24 cellular contexts compared by ENCODE assay signal in the genomic region with DNA sequence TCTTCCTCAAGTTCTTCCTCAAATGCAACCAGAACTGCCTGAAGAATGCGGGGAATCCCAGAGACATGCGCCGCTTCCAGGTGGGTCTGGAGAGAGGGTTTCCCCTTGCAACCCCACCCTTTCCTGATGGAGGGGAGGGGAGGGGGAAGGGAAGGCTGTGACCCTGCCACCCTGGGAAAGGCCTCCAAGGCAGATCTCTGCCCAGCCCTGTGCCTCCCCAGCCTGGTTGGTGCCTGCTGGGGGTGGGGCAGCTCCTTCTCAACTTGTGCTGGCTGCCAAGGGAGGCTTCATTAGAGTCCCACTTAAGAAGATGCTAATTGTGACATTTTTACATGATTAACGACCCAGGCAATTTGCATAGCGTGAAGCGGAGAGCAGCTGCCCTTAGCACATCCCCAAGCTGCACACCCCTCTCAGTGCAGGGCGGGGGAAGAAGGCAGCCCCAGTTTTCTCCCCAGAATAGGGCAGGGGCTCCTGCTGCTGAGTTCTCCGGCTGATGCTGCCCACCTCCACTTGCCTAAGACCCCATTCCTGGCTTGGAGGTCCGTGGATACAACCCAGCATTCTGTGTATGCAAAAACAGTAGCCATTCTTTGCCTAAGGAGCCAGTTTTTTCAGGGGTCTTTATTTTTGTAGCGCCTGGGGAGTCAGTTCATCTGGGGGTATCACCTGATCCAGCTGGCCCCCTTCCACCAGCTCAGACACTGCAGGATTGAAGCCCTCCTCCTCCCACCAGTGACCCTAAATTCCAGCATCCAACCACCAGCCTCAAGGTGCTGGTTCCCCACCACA. TPM values are rescaled to one million over a fixed set of nuclear protein-coding genes. Genes with fewer than 3 reads are reported as not detected.
DNase-seq lines count a peak whose midpoint lies in the region; ATAC-seq, FAIRE-seq and TF ChIP-seq lines count a peak whose summit lies in the region.
"Had no signal": no experiment of that assay in that cellular context is flagged by ENCODE, and none has a peak within 500 bp of the region (broad histone marks: within the 10 kb centered on the region; RNA-seq: fewer than 3 reads in every experiment).

No MANE protein-coding gene starts in this region.

- no peak overlapping the region for H3K56ac ChIP-seq in H1 (replicated peaks; ENCODE audit: insufficient read length, low read depth, low read length)

- H3K36me3 Mint-ChIP-seq in activated CD4-positive, alpha-beta memory T cell treated with anti-CD3 and anti-CD28 coated beads, Interleukin-2, amount 10 ng/mL, durations not matched to agents 7 days and 5 days (ENCODE audit: low read depth): no peaks in the 10 kb centered on the region
- no peaks in the 10 kb centered on the region for H3K36me3 Mint-ChIP-seq in activated CD4-positive, alpha-beta memory T cell treated with anti-CD3 and anti-CD28 coated beads for 36 hours
- H3K36me3 Mint-ChIP-seq: activated naive CD8-positive, alpha-beta T cell treated with anti-CD3 and anti-CD28 coated beads, Interleukin-2, amount 10 ng/mL, durations not matched to agents 7 days and 5 days; natural killer cell treated with Interleukin-12 subunit alpha and Interleukin-12 subunit beta and Interleukin-15 and Interleukin-18, amount 100 ng/mL, for 72 hours; stimulated activated effector memory CD8-positive, alpha-beta T cell treated with anti-CD3 and anti-CD28 coated beads, Interleukin-12 subunit alpha, Interleukin-12 subunit beta, amount 100 ng/mL, for 72 hours had no signal

- CTCF ChIA-PET in activated CD4-positive, alpha-beta memory T cell treated with anti-CD3 and anti-CD28 coated beads, Interleukin-2, amount 10 ng/mL, durations not matched to agents 7 days and 5 days (lab: Charles Lee): no interaction called here
- CTCF ChIA-PET in activated CD4-positive, alpha-beta memory T cell treated with anti-CD3 and anti-CD28 coated beads for 36 hours (lab: Charles Lee): interaction anchor here (0.6 kb wide), 1 partner anchor 28 kb away, joined by 3 read pairs; no protein-coding TSS in a partner anchor
- CTCF ChIA-PET in H1 (lab: Charles Lee; ENCODE audit: partially characterized antibody) (interaction anchor here (0.9 to 9.0 kb wide), 5 partner anchors 10 to 58 kb away, joined by 3 to 151 read pairs (median 3); a partner anchor contains a TSS), GM10248 (lab: Yijun Ruan, JAX) (no interaction called here)

- DNase-seq in activated CD4-positive, alpha-beta memory T cell treated with anti-CD3 and anti-CD28 coated beads, Interleukin-2, amount 10 ng/mL, durations not matched to agents 7 days and 5 days: peak; percentile 12
- DNase-seq in activated CD4-positive, alpha-beta memory T cell treated with anti-CD3 and anti-CD28 coated beads for 36 hours: no peak
- peak; percentile 33 to 73 for DNase-seq in H1 (ENCODE audit: low read depth in 1 of 2, low spot score in 2 of 2)
- peak; percentile 59 for DNase-seq in spleen
- no peak for DNase-seq in esophagus squamous epithelium (lab: John Stamatoyannopoulos, UW)
- DNase-seq in GM10248 (ENCODE audit: extremely low spot score): no peak
- DNase-seq: activated CD4-positive, alpha-beta T cell treated with anti-CD3 and anti-CD28 coated beads, Interleukin-2, amount 50 U/mL, for 4 hours; activated naive CD8-positive, alpha-beta T cell treated with anti-CD3 and anti-CD28 coated beads, Interleukin-2, amount 10 ng/mL, durations not matched to agents 7 days and 5 days; effector CD8-positive, alpha-beta T cell; midbrain; NCI-H1417 treated with DMSO at 0.1 percent for 48 hours; NK-92 treated with Interleukin-12 subunit alpha and Interleukin-12 subunit beta, amount 100 ng/mL, for 24 hours; T-helper 2 cell had no signal

- H3K14ac ChIP-seq in H1 (ENCODE audit: insufficient read length): no peak overlapping the region

- H3K4me1 ChIP-seq in HUES64 (ENCODE audit: insufficient read depth, low read length) (peaks cover 11% of the 10 kb centered on the region; the same call in 1 of the 2 replicates), H1 (replicated peaks in 1 of 4; ENCODE audit: control insufficient read depth in 3 of 4, insufficient read depth in 4 of 4, low read length in 3 of 4) (peaks cover 2 to 38% (median 25%) of the 10 kb centered on the region in 4 experiments), spleen (peaks cover 13 to 52% (median 35%) of the 10 kb centered on the region in 6 donors), esophagus squamous epithelium (peaks cover 20 to 37% (median 20%) of the 10 kb centered on the region in 3 donors)
- H3K4me1 ChIP-seq: HAP-1 had no signal

- H4K5ac ChIP-seq in H1 (ENCODE audit: insufficient read length, low read depth, low read length): no peak overlapping the region

- H3K9me3 Mint-ChIP-seq in activated CD4-positive, alpha-beta memory T cell treated with anti-CD3 and anti-CD28 coated beads, Interleukin-2, amount 10 ng/mL, durations not matched to agents 7 days and 5 days: no peaks in the 10 kb centered on the region
- H3K9me3 Mint-ChIP-seq in activated CD4-positive, alpha-beta memory T cell treated with anti-CD3 and anti-CD28 coated beads for 36 hours: no peaks in the 10 kb centered on the region
- H3K9me3 Mint-ChIP-seq: activated naive CD8-positive, alpha-beta T cell treated with anti-CD3 and anti-CD28 coated beads, Interleukin-2, amount 10 ng/mL, durations not matched to agents 7 days and 5 days; natural killer cell treated with Interleukin-12 subunit alpha and Interleukin-12 subunit beta and Interleukin-15 and Interleukin-18, amount 100 ng/mL, for 72 hours; stimulated activated effector memory CD8-positive, alpha-beta T cell treated with anti-CD3 and anti-CD28 coated beads, Interleukin-12 subunit alpha, Interleukin-12 subunit beta, amount 100 ng/mL, for 72 hours had no signal

- TF ChIP-seq POLR2A in H1 (IDR thresholded peaks at IDR 0.05; ENCODE audit: control extremely low read depth in 1 of 2, low read depth in 2 of 2, low read length in 2 of 2) (no peak), spleen (IDR thresholded peaks at IDR 0.05) (no peak), esophagus squamous epithelium (IDR thresholded peaks at IDR 0.05) (no peak)

- ATAC-seq in GM18498 (IDR thresholded peaks at IDR 0.05; ENCODE audit: unreplicated experiment): no peak
- ATAC-seq: natural killer cell treated with Interleukin-12 subunit alpha and Interleukin-12 subunit beta and Interleukin-15 and Interleukin-18, amount 100 ng/mL, for 72 hours; sciatic nerve; stimulated activated effector memory CD8-positive, alpha-beta T cell treated with anti-CD3 and anti-CD28 coated beads, Interleukin-12 subunit alpha, Interleukin-12 subunit beta, amount 100 ng/mL, for 72 hours had no signal

- H2BK120ac ChIP-seq in H1 (replicated peaks; ENCODE audit: low read depth, low read length): no peak overlapping the region

- no peak for TF ChIP-seq RAD21 in H1 (IDR thresholded peaks at IDR 0.05 in 1 of 2, conservative IDR thresholded peaks at IDR 0.05 in 1 of 2; ENCODE audit: low read depth in 2 of 2, low read length in 2 of 2)

- H2BK5ac ChIP-seq in H1 (ENCODE audit: low read depth, low read length): no peak overlapping the region

- H2BK12ac ChIP-seq in H1 (ENCODE audit: low read depth, low read length): peak overlapping the region; percentile 60; the same call in 1 of the 2 replicates

- no peak overlapping the region; the same call in 1 of the 2 replicates for H3K18ac ChIP-seq in H1 (ENCODE audit: extremely low read depth, low read length)

- TF ChIP-seq CTCF in H1 (IDR thresholded peaks at IDR 0.05; ENCODE audit: control extremely low read depth in 1 of 3, insufficient read depth in 1 of 3, low read depth in 1 of 3, low read length in 3 of 3) (no peak), spleen (IDR thresholded peaks at IDR 0.05 in 8 of 11, conservative IDR thresholded peaks at IDR 0.05 in 3 of 11) (no peak), esophagus squamous epithelium (IDR thresholded peaks at IDR 0.05) (no peak), GM10248 (IDR thresholded peaks at IDR 0.05; ENCODE audit: control extremely low read depth, extremely low read depth, low read depth, missing control alignments) (no peak)

- no peak for FAIRE-seq in H1 (lab: Jason Lieb, UNC)

- H3K27me3 ChIP-seq in HUES64 (ENCODE audit: insufficient read depth, low read length) (peaks cover 94% of the 10 kb centered on the region), H1 (replicated peaks in 1 of 4; ENCODE audit: control insufficient read depth in 3 of 4, extremely low read depth in 1 of 4, insufficient read depth in 3 of 4, low read length in 3 of 4) (peaks cover 39 to 78% (median 61%) of the 10 kb centered on the region in 4 experiments), spleen (replicated peaks in 1 of 7) (peaks cover 0 to 56% (median 19%) of the 10 kb centered on the region in 7 donors), esophagus squamous epithelium (peaks cover 0 to 44% (median 0%) of the 10 kb centered on the region in 4 donors)

- no peaks in the 10 kb centered on the region for H3K9me3 ChIP-seq in HUES64 (ENCODE audit: insufficient read depth, low read depth, low read length)
- H3K9me3 ChIP-seq in H1 (ENCODE audit: insufficient read depth in 2 of 2, low read depth in 1 of 2, low read length in 1 of 2): no peaks in the 10 kb centered on the region
- H3K9me3 ChIP-seq in spleen: no peaks in the 10 kb centered on the region
- H3K9me3 ChIP-seq in esophagus squamous epithelium: no peaks in the 10 kb centered on the region
- H3K9me3 ChIP-seq: esophagus muscularis mucosa, HAP-1 had no signal

- H3K4ac ChIP-seq in H1 (replicated peaks; ENCODE audit: insufficient read length, low read depth, low read length): no peak overlapping the region

- no peaks in the 10 kb centered on the region for H3K79me1 ChIP-seq in H1 (ENCODE audit: low read depth, low read length)

- H3K36me3 ChIP-seq in HUES64 (ENCODE audit: insufficient read depth, low read length) (no peaks in the 10 kb centered on the region), H1 (ENCODE audit: control insufficient read depth in 2 of 4, insufficient read depth in 4 of 4, low read length in 3 of 4) (peaks cover 0 to 3% (median 0%) of the 10 kb centered on the region in 4 experiments; a peak in 1 of 8 replicates), spleen (no peaks in the 10 kb centered on the region), esophagus squamous epithelium (no peaks in the 10 kb centered on the region)
- H3K36me3 ChIP-seq: esophagus muscularis mucosa, HAP-1 had no signal

- H3K4me3 ChIP-seq in HUES64 (ENCODE audit: low read length) (peak overlapping the region; percentile 21; the same call in 1 of the 2 replicates), H1 (ENCODE audit: extremely low read depth in 1 of 4, insufficient read depth in 2 of 4, low read depth in 3 of 4, low read length in 4 of 4) (peak overlapping the region in 3 of 4 experiments; percentile 22 to 62 (median 38); a peak in 6 of 8 replicates), spleen (no peak overlapping the region), esophagus squamous epithelium (no peak overlapping the region)
- H3K4me3 ChIP-seq: esophagus muscularis mucosa, HAP-1, SK-N-MC had no signal

- H3K4me1 Mint-ChIP-seq in activated CD4-positive, alpha-beta memory T cell treated with anti-CD3 and anti-CD28 coated beads, Interleukin-2, amount 10 ng/mL, durations not matched to agents 7 days and 5 days: peaks cover 24% of the 10 kb centered on the region
- peaks cover 33% of the 10 kb centered on the region for H3K4me1 Mint-ChIP-seq in activated CD4-positive, alpha-beta memory T cell treated with anti-CD3 and anti-CD28 coated beads for 36 hours (ENCODE audit: low read depth)

- H3K9ac ChIP-seq in HUES64 (ENCODE audit: low read depth, low read length) (no peak overlapping the region), H1 (replicated peaks in 1 of 4; ENCODE audit: extremely low read depth in 1 of 4, low read depth in 3 of 4, low read length in 3 of 4) (no peak overlapping the region)

- H4K20me1 ChIP-seq in H1 (replicated peaks in 1 of 2; ENCODE audit: control insufficient read depth in 1 of 2, insufficient read depth in 2 of 2, low read length in 2 of 2): peaks cover 2% of the 10 kb centered on the region in 2 experiments

- no peak for TF ChIP-seq EP300 in H1 (IDR thresholded peaks at IDR 0.05; ENCODE audit: borderline replicate concordance in 1 of 2, low read depth in 2 of 2, low read length in 2 of 2)

- no peaks in the 10 kb centered on the region for H3K79me2 ChIP-seq in H1 (ENCODE audit: control insufficient read depth in 1 of 2, insufficient read depth in 2 of 2, low read length in 2 of 2)

- H3K4me3 Mint-ChIP-seq in activated CD4-positive, alpha-beta memory T cell treated with anti-CD3 and anti-CD28 coated beads, Interleukin-2, amount 10 ng/mL, durations not matched to agents 7 days and 5 days: no peak overlapping the region
- no peak overlapping the region for H3K4me3 Mint-ChIP-seq in activated CD4-positive, alpha-beta memory T cell treated with anti-CD3 and anti-CD28 coated beads for 36 hours
- H3K4me3 Mint-ChIP-seq: activated naive CD8-positive, alpha-beta T cell treated with anti-CD3 and anti-CD28 coated beads, Interleukin-2, amount 10 ng/mL, durations not matched to agents 7 days and 5 days; natural killer cell treated with Interleukin-12 subunit alpha and Interleukin-12 subunit beta and Interleukin-15 and Interleukin-18, amount 100 ng/mL, for 72 hours; stimulated activated effector memory CD8-positive, alpha-beta T cell treated with anti-CD3 and anti-CD28 coated beads, Interleukin-12 subunit alpha, Interleukin-12 subunit beta, amount 100 ng/mL, for 72 hours had no signal

- H2BK15ac ChIP-seq in H1 (ENCODE audit: low read length): no peak overlapping the region

- H3K27ac ChIP-seq in HUES64 (ENCODE audit: low read depth, low read length) (no peak overlapping the region), H1 (ENCODE audit: low read depth, low read length) (no peak overlapping the region), spleen (no peak overlapping the region), esophagus squamous epithelium (no peak overlapping the region)
- H3K27ac ChIP-seq: esophagus muscularis mucosa, SK-N-MC, VCaP had no signal

- POLR2A ChIA-PET in activated CD4-positive, alpha-beta memory T cell treated with anti-CD3 and anti-CD28 coated beads, Interleukin-2, amount 10 ng/mL, durations not matched to agents 7 days and 5 days (lab: Charles Lee): no interaction called here
- POLR2A ChIA-PET in activated CD4-positive, alpha-beta memory T cell treated with anti-CD3 and anti-CD28 coated beads for 36 hours (lab: Charles Lee): interaction anchor here (0.8 kb wide), 1 partner anchor 19 kb away, joined by 3 read pairs; no protein-coding TSS in a partner anchor
- POLR2A ChIA-PET in H1 (lab: Charles Lee; ENCODE audit: partially characterized antibody) (interaction anchor here (1.4 to 1.8 kb wide), 2 partner anchors 42 to 55 kb away, joined by 4 to 6 read pairs; no protein-coding TSS in a partner anchor), GM10248 (lab: Yijun Ruan, JAX) (no interaction called here)

- no peak overlapping the region for H3K23ac ChIP-seq in H1 (ENCODE audit: insufficient read length)

- 5% methylated on average over 8 of the region's 10 CpGs for WGBS in HUES64
- 11% methylated on average over 9 of the region's 10 CpGs; no CpG with 5 or more reads in 1 of the 2 experiments for WGBS in H1 (ENCODE audit: extremely low coverage in 1 of 2, insufficient coverage in 1 of 2, insufficient read length in 1 of 2, insufficient replicate concordance in 2 of 2, low coverage in 1 of 2, low lambda C conversion rate in 2 of 2, missing lambda C conversion rate in 1 of 2), 2 experiments
- 56 to 74% (median 64%) methylated on average over 10 of the region's 10 CpGs for WGBS in spleen, 5 donors
- WGBS in esophagus squamous epithelium, 2 donors: 65% methylated on average over 7 to 9 of the region's 10 CpGs

- H3K27ac Mint-ChIP-seq in activated CD4-positive, alpha-beta memory T cell treated with anti-CD3 and anti-CD28 coated beads, Interleukin-2, amount 10 ng/mL, durations not matched to agents 7 days and 5 days: no peak overlapping the region
- no peak overlapping the region for H3K27ac Mint-ChIP-seq in activated CD4-positive, alpha-beta memory T cell treated with anti-CD3 and anti-CD28 coated beads for 36 hours
- H3K27ac Mint-ChIP-seq: activated naive CD8-positive, alpha-beta T cell treated with anti-CD3 and anti-CD28 coated beads, Interleukin-2, amount 10 ng/mL, durations not matched to agents 7 days and 5 days; CD14-positive monocyte; natural killer cell treated with Interleukin-12 subunit alpha and Interleukin-12 subunit beta and Interleukin-15 and Interleukin-18, amount 100 ng/mL, for 72 hours; stimulated activated effector memory CD8-positive, alpha-beta T cell treated with anti-CD3 and anti-CD28 coated beads, Interleukin-12 subunit alpha, Interleukin-12 subunit beta, amount 100 ng/mL, for 72 hours had no signal

- peaks cover 20% of the 10 kb centered on the region; the same call in 1 of the 2 replicates for H3K23me2 ChIP-seq in H1 (ENCODE audit: low read depth, low read length)

- intact Hi-C loops in activated CD4-positive, alpha-beta memory T cell treated with anti-CD3 and anti-CD28 coated beads for 36 hours (cut with micrococcal nuclease): no loop called here
- intact Hi-C loops in spleen (cut with DNase I; ENCODE audit: low total_unique reads) (no loop called here), esophagus squamous epithelium (cut with DNase I) (no loop called here)

- H3K4me2 ChIP-seq in H1 (ENCODE audit: insufficient read depth in 1 of 2, low read depth in 2 of 2, low read length in 2 of 2): peak overlapping the region; percentile 78 to 96

- H2BK20ac ChIP-seq in H1 (ENCODE audit: low read length): no peak overlapping the region

- H2AK5ac ChIP-seq in H1 (ENCODE audit: low read depth, low read length): no peak overlapping the region

- H2AFZ ChIP-seq in H1 (ENCODE audit: low read length): no peak overlapping the region

- no peak overlapping the region for H4K91ac ChIP-seq in H1 (replicated peaks; ENCODE audit: insufficient read length, low read length)

- peaks cover 46% of the 10 kb centered on the region for H3K27me3 Mint-ChIP-seq in activated CD4-positive, alpha-beta memory T cell treated with anti-CD3 and anti-CD28 coated beads, Interleukin-2, amount 10 ng/mL, durations not matched to agents 7 days and 5 days
- H3K27me3 Mint-ChIP-seq in activated CD4-positive, alpha-beta memory T cell treated with anti-CD3 and anti-CD28 coated beads for 36 hours: peaks cover 21% of the 10 kb centered on the region

- H4K8ac ChIP-seq in H1 (ENCODE audit: extremely low read depth, insufficient read depth, low read length): no peak overlapping the region; the same call in 1 of the 2 replicates

RNA-seq across cellular contexts. Expression of a gene that starts 51.7 kb away (rescaled TPM):
- total RNA-seq in activated CD4-positive, alpha-beta memory T cell treated with anti-CD3 and anti-CD28 coated beads, Interleukin-2, amount 10 ng/mL, durations not matched to agents 7 days and 5 days: under 1 TPM; 0.20 to 0.33 TPM
- 1 to 10 TPM; 2.3 to 2.9 TPM for total RNA-seq in activated CD4-positive, alpha-beta memory T cell treated with anti-CD3 and anti-CD28 coated beads for 36 hours
- polyA plus RNA-seq in HUES64 (2013, experiment 1 of 2): 72.5 TPM
- polyA plus RNA-seq in HUES64 (2013, experiment 2 of 2): 92.0 TPM
- total RNA-seq in H1 (2021; fragmentation: NEBNext Ultra II Directional; extraction: Animal tissue kit (Norgen Biotek cat#: 25700)): 28.8 and 31.3 TPM in 2 replicates
- polyA plus RNA-seq in H1 (2011; rRNA removed) (81.9 and 90.9 TPM in 2 replicates), spleen (1 to 10 TPM in 1 of 3 donors, under 1 TPM in 2; 0.41 to 2.9 (median 0.64) TPM)
- 59.0 TPM for polyA plus RNA-seq in H1 (2011; cell fraction: cytosol; rRNA removed)
- polyA plus RNA-seq in H1 (2011; cell fraction: nucleus; rRNA removed): 231 TPM
- 37.0 to 65.6 TPM (median 56.2 TPM) in 4 replicates for polyA plus RNA-seq in H1 (2012, experiment 1 of 2)
- 42.0 TPM for polyA plus RNA-seq in H1 (2012, experiment 2 of 2)
- 45.5 TPM for polyA plus RNA-seq in H1 (2013, experiment 1 of 2)
- polyA plus RNA-seq in H1 (2013, experiment 2 of 2): 41.6 TPM
- polyA minus RNA-seq in H1 (2011; rRNA and poly(A)+ RNA removed): 26.2 and 29.4 TPM in 2 replicates
- 18.1 TPM for polyA minus RNA-seq in H1 (2011; cell fraction: cytosol; rRNA and poly(A)+ RNA removed)
- 25.0 TPM for polyA minus RNA-seq in H1 (2011; cell fraction: nucleus; rRNA and poly(A)+ RNA removed)
- total RNA-seq in spleen (1 to 10 TPM in 2 of 7 donors, under 1 TPM in 5; 0.23 to 1.9 (median 0.44) TPM), esophagus squamous epithelium (1 to 10 TPM in 2 of 4 donors, under 1 TPM in 2; 0.15 to 3.8 (median 0.93) TPM)
- total RNA-seq: HT1080 had no signal
- polyA plus RNA-seq: CD14-positive monocyte had no signal

RNA-seq across cellular contexts. Expression of a gene that starts 56.2 kb away (rescaled TPM):
- total RNA-seq in activated CD4-positive, alpha-beta memory T cell treated with anti-CD3 and anti-CD28 coated beads, Interleukin-2, amount 10 ng/mL, durations not matched to agents 7 days and 5 days: 1 to 10 TPM; 2.7 to 2.9 TPM
- total RNA-seq in activated CD4-positive, alpha-beta memory T cell treated with anti-CD3 and anti-CD28 coated beads for 36 hours: 1 to 10 TPM; 5.9 to 6.6 TPM
- polyA plus RNA-seq in HUES64 (2013, experiment 1 of 2): 1.3 TPM
- 3.4 TPM for polyA plus RNA-seq in HUES64 (2013, experiment 2 of 2)
- total RNA-seq in H1 (2021; fragmentation: NEBNext Ultra II Directional; extraction: Animal tissue kit (Norgen Biotek cat#: 25700)): 1.2 and 1.6 TPM in 2 replicates
- polyA plus RNA-seq in H1 (2011; rRNA removed) (2.9 and 3.6 TPM in 2 replicates), spleen (1 to 10 TPM; 2.5 to 4.8 (median 4.8) TPM)
- polyA plus RNA-seq in H1 (2011; cell fraction: cytosol; rRNA removed): 2.9 TPM
- polyA plus RNA-seq in H1 (2011; cell fraction: nucleus; rRNA removed): 16.0 TPM
- 3.0 to 6.6 TPM (median 3.9 TPM) in 4 replicates for polyA plus RNA-seq in H1 (2012, experiment 1 of 2)
- 2.3 TPM for polyA plus RNA-seq in H1 (2012, experiment 2 of 2)
- polyA plus RNA-seq in H1 (2013, experiment 1 of 2): 1.5 TPM
- 1.2 TPM for polyA plus RNA-seq in H1 (2013, experiment 2 of 2)
- polyA minus RNA-seq in H1 (2011; rRNA and poly(A)+ RNA removed): 1.7 and 2.3 TPM in 2 replicates
- 1.9 TPM for polyA minus RNA-seq in H1 (2011; cell fraction: cytosol; rRNA and poly(A)+ RNA removed)
- polyA minus RNA-seq in H1 (2011; cell fraction: nucleus; rRNA and poly(A)+ RNA removed): 2.4 TPM
- total RNA-seq in spleen (10 to 100 TPM in 2 of 7 donors, 1 to 10 TPM in 5; 3.9 to 19.2 (median 6.9) TPM), esophagus squamous epithelium (10 to 100 TPM in 1 of 4 donors, 1 to 10 TPM in 3; 3.2 to 10.4 (median 7.2) TPM)
- total RNA-seq: HT1080 had no signal
- polyA plus RNA-seq: CD14-positive monocyte had no signal

Comparison
In these comparisons a context has a peak if more than half of its experiments do, and no peak if none do; other contexts are left out.
1. DNase-seq: peak in activated CD4-positive, alpha-beta memory T cell treated with anti-CD3 and anti-CD28 coated beads, Interleukin-2, amount 10 ng/mL, durations not matched to agents 7 days and 5 days (single experiment), H1 (2 of 2) and spleen (single experiment); none in activated CD4-positive, alpha-beta memory T cell treated with anti-CD3 and anti-CD28 coated beads for 36 hours (single experiment), esophagus squamous epithelium (single experiment) and GM10248 (single experiment).
2. CTCF ChIA-PET loops: an anchor here in activated CD4-positive, alpha-beta memory T cell treated with anti-CD3 and anti-CD28 coated beads for 36 hours (0.6 kb wide) and H1 (0.9 to 9.0 kb wide); none called in activated CD4-positive, alpha-beta memory T cell treated with anti-CD3 and anti-CD28 coated beads, Interleukin-2, amount 10 ng/mL, durations not matched to agents 7 days and 5 days and GM10248.
3. POLR2A ChIA-PET loops: an anchor here in activated CD4-positive, alpha-beta memory T cell treated with anti-CD3 and anti-CD28 coated beads for 36 hours (0.8 kb wide) and H1 (1.4 to 1.8 kb wide); none called in activated CD4-positive, alpha-beta memory T cell treated with anti-CD3 and anti-CD28 coated beads, Interleukin-2, amount 10 ng/mL, durations not matched to agents 7 days and 5 days and GM10248.
4. H3K4me3 ChIP-seq: peak in HUES64 (single experiment) and H1 (3 of 4); none in spleen (0 of 8) and esophagus squamous epithelium (0 of 4).